Comparison of ENCODE assay signal across 8 cellular contexts in the genomic region with DNA sequence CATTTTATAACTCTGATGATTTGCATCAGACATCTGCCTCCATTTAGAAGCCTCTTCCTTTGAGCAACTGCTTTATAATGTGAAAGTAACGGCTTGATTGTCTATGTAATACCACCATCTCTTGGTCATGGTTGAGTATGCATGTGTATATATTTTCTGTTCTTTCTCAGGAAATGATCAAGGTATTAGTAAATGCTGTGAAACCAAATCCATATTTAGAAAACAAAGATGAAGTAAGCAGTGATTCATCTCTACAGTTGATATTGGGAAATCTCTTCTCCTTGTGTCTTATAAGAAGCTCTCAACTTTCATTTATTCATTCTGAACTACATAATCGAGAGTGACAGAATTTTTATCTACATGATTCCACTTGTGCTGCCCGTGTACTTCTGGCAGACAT.
DNase-seq lines count a peak whose midpoint lies in the region; ATAC-seq and TF ChIP-seq lines count a peak whose summit lies in the region.

No MANE protein-coding gene starts in this region.

- H3K27ac ChIP-seq in BLaER1 treated with 17β-estradiol and CSF1 and Interleukin-3, amounts not matched to agents 10 nM and 100 nM, result peak overlapping the region in 7 of 11 experiments; percentile 12 to 58 (median 46); a peak in 12 of 22 replicates
- no peak overlapping the region for H3K27ac ChIP-seq in thyroid gland

- TF ChIP-seq POLR2A in thyroid gland (IDR thresholded peaks at IDR 0.05), result no peak

- H3K4me3 ChIP-seq in BLaER1 treated with 17β-estradiol and CSF1 and Interleukin-3, amounts not matched to agents 10 nM and 100 nM, result no peak overlapping the region
- no peak overlapping the region for H3K4me3 ChIP-seq in thyroid gland (replicated peaks in 1 of 3)

- H4K20me1 ChIP-seq in BLaER1 treated with 17β-estradiol and CSF1 and Interleukin-3, amounts not matched to agents 10 nM and 100 nM, result no peaks in the 10 kb centered on the region

- H3K4me1 ChIP-seq in BLaER1 treated with 17β-estradiol and CSF1 and Interleukin-3, amounts not matched to agents 10 nM and 100 nM, result peaks cover 0 to 13% (median 5%) of the 10 kb centered on the region in 10 experiments; a peak in 11 of 20 replicates
- H3K4me1 ChIP-seq in thyroid gland, result no peaks in the 10 kb centered on the region

- H3K36me3 ChIP-seq in BLaER1 treated with 17β-estradiol and CSF1 and Interleukin-3, amounts not matched to agents 10 nM and 100 nM, result no peaks in the 10 kb centered on the region
- H3K36me3 ChIP-seq in thyroid gland, result no peaks in the 10 kb centered on the region

- DNase-seq in RPMI7951 (ENCODE audit: low read depth), result peak; percentile 15
- DNase-seq in Right ventricle myocardium superior, result no peak
- no peak for DNase-seq in thyroid gland
- no peak for DNase-seq in mucosa of gallbladder (ENCODE audit: low spot score)
- DNase-seq in NK-92 (lab: John Stamatoyannopoulos, UW; ENCODE audit: unreplicated experiment), result no peak

- intact Hi-C loops in Right ventricle myocardium superior (cut with DNase I), result no loop called here
- intact Hi-C loops in thyroid gland (cut with DNase I), result no loop called here

- peak overlapping the region in 1 of 11 experiments; percentile 42; a peak in 1 of 22 replicates for H3K9ac ChIP-seq in BLaER1 treated with 17β-estradiol and CSF1 and Interleukin-3, amounts not matched to agents 10 nM and 100 nM

- ATAC-seq in GM19351 (IDR thresholded peaks at IDR 0.05; ENCODE audit: unreplicated experiment) (peak; percentile 94), HG03439 (IDR thresholded peaks at IDR 0.05; ENCODE audit: unreplicated experiment) (peak; percentile 74), Right ventricle myocardium superior (ENCODE audit: poor library complexity) (peak; percentile 51)

- TF ChIP-seq CTCF in thyroid gland (IDR thresholded peaks at IDR 0.05), result peak in 4 of 6 experiments; percentile 17 to 42 (median 34)

- H3K4me2 ChIP-seq in BLaER1 treated with 17β-estradiol and CSF1 and Interleukin-3, amounts not matched to agents 10 nM and 100 nM, result peak overlapping the region in 3 of 11 experiments; percentile 2 to 41 (median 22); a peak in 3 of 22 replicates

- 53 to 58% methylated on average over 3 of the region's 3 CpGs for WGBS in thyroid gland, 2 donors

- H3K27me3 ChIP-seq in BLaER1 treated with 17β-estradiol and CSF1 and Interleukin-3, amounts not matched to agents 10 nM and 100 nM, result no peaks in the 10 kb centered on the region
- H3K27me3 ChIP-seq in thyroid gland, result no peaks in the 10 kb centered on the region

- H3K9me3 ChIP-seq in BLaER1 treated with 17β-estradiol and CSF1 and Interleukin-3, amounts not matched to agents 10 nM and 100 nM (replicated peaks in 1 of 11), result peaks cover 0 to 6% (median 0%) of the 10 kb centered on the region in 11 experiments; a peak in 2 of 22 replicates
- H3K9me3 ChIP-seq in thyroid gland, result no peaks in the 10 kb centered on the region

Comparison
In these comparisons a context has a peak if more than half of its experiments do, and no peak if none do; other contexts are left out.
1. H3K27ac ChIP-seq: peak in BLaER1 treated with 17β-estradiol and CSF1 and Interleukin-3, amounts not matched to agents 10 nM and 100 nM (7 of 11); none in thyroid gland (0 of 3).
2. Peak in every context shown above with its lines, with median percentiles within 50 percentile points of each other: ATAC-seq.